8 cellular contexts compared by ENCODE assay signal in genomic region chr22:41446057-41446501, GRCh38. TPM values are rescaled to one million over a fixed set of nuclear protein-coding genes. Genes with fewer than 3 reads are reported as not detected.
DNase-seq lines count a peak whose midpoint lies in the region; ATAC-seq and TF ChIP-seq lines count a peak whose summit lies in the region.

No MANE protein-coding gene starts in this region.

- peaks cover 25% of the 10 kb centered on the region for H3K36me3 Mint-ChIP-seq in activated CD8-positive, alpha-beta T cell treated with anti-CD3 and anti-CD28 coated beads, Interleukin-2, amount 10 ng/mL, durations not matched to agents 7 days and 5 days (ENCODE audit: low read depth)

- H3K4me1 ChIP-seq in heart left ventricle, result peaks cover 7 to 40% (median 35%) of the 10 kb centered on the region in 12 donors

- no peaks in the 10 kb centered on the region for H3K27me3 ChIP-seq in heart left ventricle

- H3K27me3 Mint-ChIP-seq in activated CD8-positive, alpha-beta T cell treated with anti-CD3 and anti-CD28 coated beads, Interleukin-2, amount 10 ng/mL, durations not matched to agents 7 days and 5 days (ENCODE audit: low read depth), result no peaks in the 10 kb centered on the region

- peak overlapping the region; percentile 90 for H3K4me3 Mint-ChIP-seq in activated CD8-positive, alpha-beta T cell treated with anti-CD3 and anti-CD28 coated beads, Interleukin-2, amount 10 ng/mL, durations not matched to agents 7 days and 5 days

- H3K9me3 ChIP-seq in heart left ventricle, result no peaks in the 10 kb centered on the region

- intact Hi-C loops in heart left ventricle (cut with DNase I), result loop anchor here in 5 of 10 donors (2.0 kb wide), 2 partner anchors 23 to 35 kb away; partner anchors contain the start of genes ACO2 (in 1 of the 5) and PHF5A (in 1 of the 5)

- WGBS in heart left ventricle, 4 donors, result 0 to 2% (median 1%) methylated on average over 13 to 34 of the region's 34 CpGs

- H3K27ac ChIP-seq in heart left ventricle, result peak overlapping the region; percentile 94 to 100 (median 99)

- TF ChIP-seq POLR2A in heart left ventricle (IDR thresholded peaks at IDR 0.05), result no peak

- peaks cover 0 to 29% (median 21%) of the 10 kb centered on the region in 9 donors for H3K36me3 ChIP-seq in heart left ventricle

- POLR2A ChIA-PET in activated CD8-positive, alpha-beta T cell treated with anti-CD3 and anti-CD28 coated beads, Interleukin-2, amount 10 ng/mL, durations not matched to agents 7 days and 5 days (lab: Charles Lee), result interaction anchor here (0.6 to 9.6 kb wide), 26 partner anchors 9 to 607 kb away, joined by 3 to 218 read pairs (median 4); partner anchors contain the start of genes ACO2, PHF5A, PMM1 and RANGAP1

- TF ChIP-seq CTCF in heart left ventricle (IDR thresholded peaks at IDR 0.05), result no peak

- peak; percentile 0 for ATAC-seq in activated CD8-positive, alpha-beta T cell treated with anti-CD3 and anti-CD28 coated beads, Interleukin-2, amount 10 ng/mL, durations not matched to agents 7 days and 5 days
- ATAC-seq in heart left ventricle (no peak), HG03095 (IDR thresholded peaks at IDR 0.05; ENCODE audit: unreplicated experiment) (no peak)

- DNase-seq in stimulated activated CD4-positive, alpha-beta T cell treated with anti-CD3 and anti-CD28 coated beads, Interleukin-15, amount 100 ng/mL, for 24 hours, result peak; percentile 39
- DNase-seq in stimulated activated CD4-positive, alpha-beta T cell treated with anti-CD3 and anti-CD28 coated beads, Interleukin-4, amount 100 ng/mL, for 1 hour, result no peak
- DNase-seq in activated CD8-positive, alpha-beta T cell treated with anti-CD3 and anti-CD28 coated beads, Interleukin-2, amount 10 ng/mL, durations not matched to agents 7 days and 5 days, result peak; percentile 29
- DNase-seq in heart left ventricle, result peak in 3 of 5 donors; percentile 42 to 49 (median 49)
- DNase-seq in putamen (ENCODE audit: low spot score), result peak; percentile 34
- no peak for DNase-seq in cerebellar cortex (ENCODE audit: low spot score)
- no peak for DNase-seq in A172 (ENCODE audit: low spot score)

- H3K9me3 Mint-ChIP-seq in activated CD8-positive, alpha-beta T cell treated with anti-CD3 and anti-CD28 coated beads, Interleukin-2, amount 10 ng/mL, durations not matched to agents 7 days and 5 days (ENCODE audit: insufficient read depth), result no peaks in the 10 kb centered on the region

- peak overlapping the region; percentile 76 to 98 (median 94) for H3K4me3 ChIP-seq in heart left ventricle

- peaks cover 22% of the 10 kb centered on the region for H3K4me1 Mint-ChIP-seq in activated CD8-positive, alpha-beta T cell treated with anti-CD3 and anti-CD28 coated beads, Interleukin-2, amount 10 ng/mL, durations not matched to agents 7 days and 5 days (ENCODE audit: low read depth)

- peak overlapping the region; percentile 100 for H3K27ac Mint-ChIP-seq in activated CD8-positive, alpha-beta T cell treated with anti-CD3 and anti-CD28 coated beads, Interleukin-2, amount 10 ng/mL, durations not matched to agents 7 days and 5 days

- CTCF ChIA-PET in activated CD8-positive, alpha-beta T cell treated with anti-CD3 and anti-CD28 coated beads, Interleukin-2, amount 10 ng/mL, durations not matched to agents 7 days and 5 days (lab: Charles Lee), result interaction anchor here (1.0 to 2.6 kb wide), 8 partner anchors 9 to 221 kb away, joined by 3 to 25 read pairs (median 6); partner anchors contain the start of genes ACO2 and PHF5A

RNA-seq across cellular contexts. Expression of gene TOB2, which starts 0.5 kb away (rescaled TPM):
- 10 to 100 TPM; 33.2 to 33.6 TPM for total RNA-seq in activated CD8-positive, alpha-beta T cell treated with anti-CD3 and anti-CD28 coated beads, Interleukin-2, amount 10 ng/mL, durations not matched to agents 7 days and 5 days
- total RNA-seq in heart left ventricle, result 10 to 100 TPM; 29.0 to 74.5 (median 46.1) TPM
- polyA plus RNA-seq in heart left ventricle, result 10 to 100 TPM; 29.6 to 44.9 TPM
- 6.2 and 7.2 TPM in 2 replicates for total RNA-seq in A172 (2014; rRNA removed; shearing (Covaris generic))

RNA-seq across cellular contexts. Expression of gene PHF5A, which starts 22.4 kb away (rescaled TPM):
- 10 to 100 TPM; 58.8 to 62.1 TPM for total RNA-seq in activated CD8-positive, alpha-beta T cell treated with anti-CD3 and anti-CD28 coated beads, Interleukin-2, amount 10 ng/mL, durations not matched to agents 7 days and 5 days
- total RNA-seq in heart left ventricle, result 10 to 100 TPM; 13.4 to 29.3 (median 20.0) TPM
- polyA plus RNA-seq in heart left ventricle, result 10 to 100 TPM; 40.3 to 49.9 TPM
- 63.7 and 71.3 TPM in 2 replicates for total RNA-seq in A172 (2014; rRNA removed; shearing (Covaris generic))

RNA-seq across cellular contexts. Expression of gene ACO2, which starts 22.8 kb away (rescaled TPM):
- total RNA-seq in activated CD8-positive, alpha-beta T cell treated with anti-CD3 and anti-CD28 coated beads, Interleukin-2, amount 10 ng/mL, durations not matched to agents 7 days and 5 days, result 10 to 100 TPM; 91.8 to 97.1 TPM
- total RNA-seq in heart left ventricle, result 1,000 to 10,000 TPM in 2 of 9 donors, 100 to 1,000 TPM in 7; 503 to 1,146 (median 862) TPM
- 100 to 1,000 TPM; 375 to 431 TPM for polyA plus RNA-seq in heart left ventricle
- total RNA-seq in A172 (2014; rRNA removed; shearing (Covaris generic)), result 34.3 and 41.2 TPM in 2 replicates

Comparison
In these comparisons a context has a peak if more than half of its experiments do, and no peak if none do; other contexts are left out.
1. DNase-seq: peak in stimulated activated CD4-positive, alpha-beta T cell treated with anti-CD3 and anti-CD28 coated beads, Interleukin-15, amount 100 ng/mL, for 24 hours (single experiment), activated CD8-positive, alpha-beta T cell treated with anti-CD3 and anti-CD28 coated beads, Interleukin-2, amount 10 ng/mL, durations not matched to agents 7 days and 5 days (single experiment), heart left ventricle (3 of 5) and putamen (single experiment); none in stimulated activated CD4-positive, alpha-beta T cell treated with anti-CD3 and anti-CD28 coated beads, Interleukin-4, amount 100 ng/mL, for 1 hour (single experiment), cerebellar cortex (single experiment) and A172 (single experiment).
2. RNA of gene ACO2, which starts 22.8 kb away (total RNA-seq): 503 to 1,146 TPM in heart left ventricle; 91.8 to 97.1 TPM in activated CD8-positive, alpha-beta T cell treated with anti-CD3 and anti-CD28 coated beads, Interleukin-2, amount 10 ng/mL, durations not matched to agents 7 days and 5 days and 34.3 to 41.2 TPM in A172; every median in the first group is over 4 times any median in the second.